In genomic region chr18:75378674-75379315, GRCh38 we compare ENCODE assay signal across 31 cellular contexts. TPM values are rescaled to one million over a fixed set of nuclear protein-coding genes. Genes with fewer than 3 reads are reported as not detected.
DNase-seq lines count a peak whose midpoint lies in the region; TF ChIP-seq lines count a peak whose summit lies in the region.
"Had no signal": no experiment of that assay in that cellular context is flagged by ENCODE, and none has a peak within 500 bp of the region (broad histone marks: within the 10 kb centered on the region; RNA-seq: fewer than 3 reads in every experiment).

No MANE protein-coding gene starts in this region.

- no peaks in the 10 kb centered on the region for H3K27me3 ChIP-seq in H7 (ENCODE audit: control insufficient read depth, insufficient read depth, low read length)
- peaks cover 0 to 8% (median 0%) of the 10 kb centered on the region in 3 experiments for H3K27me3 ChIP-seq in neuronal stem cell (ENCODE audit: control insufficient read depth in 3 of 3, insufficient read depth in 3 of 3, low read depth in 1 of 3, low read length in 3 of 3)
- H3K27me3 ChIP-seq: BLaER1 treated with 17β-estradiol and CSF1 and Interleukin-3, amounts not matched to agents 10 nM and 100 nM; SJSA1 had no signal

- no CpG with 5 or more reads among the region's 17 CpGs for WGBS in neuronal stem cell (ENCODE audit: extremely low coverage in 2 of 2, insufficient read length in 2 of 2, insufficient replicate concordance in 1 of 2), 2 donors

- H3K27ac ChIP-seq in neuronal stem cell (replicated peaks; ENCODE audit: low read length) (no peak overlapping the region), OCI-LY7 (ENCODE audit: low read depth, low read length, poor library complexity, severe bottlenecking) (no peak overlapping the region)
- H3K27ac ChIP-seq: A549; BLaER1 treated with 17β-estradiol and CSF1 and Interleukin-3, amounts not matched to agents 10 nM and 100 nM; GM23248; HL-60; KMS-11; PC-9; SJSA1 had no signal

- H4K20me1 ChIP-seq in OCI-LY7 (ENCODE audit: insufficient read depth, low read length), result no peaks in the 10 kb centered on the region
- H4K20me1 ChIP-seq: BLaER1 treated with 17β-estradiol and CSF1 and Interleukin-3, amounts not matched to agents 10 nM and 100 nM had no signal

- no peak overlapping the region for H4K8ac ChIP-seq in neuronal stem cell (ENCODE audit: low read depth, low read length)

- H2BK15ac ChIP-seq in neuronal stem cell (ENCODE audit: low read length), result no peak overlapping the region

- H2BK12ac ChIP-seq in neuronal stem cell (ENCODE audit: low read length), result no peak overlapping the region

- H3K14ac ChIP-seq in neuronal stem cell (ENCODE audit: low read length), result no peak overlapping the region

- no peak overlapping the region for H2BK5ac ChIP-seq in neuronal stem cell (ENCODE audit: low read length)

- H2AK5ac ChIP-seq in neuronal stem cell (ENCODE audit: low read depth, low read length), result no peak overlapping the region

- H4K91ac ChIP-seq in neuronal stem cell (ENCODE audit: low read depth, low read length, poor library complexity), result no peak overlapping the region

- H3K9me3 ChIP-seq in neuronal stem cell (replicated peaks in 1 of 2; ENCODE audit: control insufficient read depth in 2 of 2, insufficient read depth in 1 of 2, low read depth in 1 of 2, low read length in 2 of 2) (no peaks in the 10 kb centered on the region), OCI-LY7 (ENCODE audit: low read length) (no peaks in the 10 kb centered on the region)
- H3K9me3 ChIP-seq: A549; BLaER1 treated with 17β-estradiol and CSF1 and Interleukin-3, amounts not matched to agents 10 nM and 100 nM; HAP-1 had no signal

- peak overlapping the region; percentile 20 for H3K18ac ChIP-seq in neuronal stem cell (ENCODE audit: low read length)

- H3K4me2 ChIP-seq in neuronal stem cell (ENCODE audit: insufficient read depth, low read length, poor library complexity, severe bottlenecking) (no peak overlapping the region), OCI-LY7 (ENCODE audit: low read length) (no peak overlapping the region)
- H3K4me2 ChIP-seq: A549; BLaER1 treated with 17β-estradiol and CSF1 and Interleukin-3, amounts not matched to agents 10 nM and 100 nM; KMS-11; PC-9 had no signal

- POLR2A ChIA-PET in OCI-LY7 (lab: Charles Lee), result no interaction called here

- H3K4me1 ChIP-seq in neuronal stem cell (ENCODE audit: control insufficient read depth in 2 of 2, insufficient read depth in 1 of 2, low read depth in 1 of 2, low read length in 2 of 2) (peaks cover 0 to 7% of the 10 kb centered on the region in 2 donors), OCI-LY7 (ENCODE audit: insufficient read depth, low read length, poor library complexity, severe bottlenecking) (no peaks in the 10 kb centered on the region)
- H3K4me1 ChIP-seq: A549; BLaER1 treated with 17β-estradiol and CSF1 and Interleukin-3, amounts not matched to agents 10 nM and 100 nM; HAP-1 had no signal

- no peak overlapping the region for H3K23ac ChIP-seq in neuronal stem cell (ENCODE audit: low read depth, low read length, poor library complexity)

- H3K9me2 ChIP-seq in OCI-LY7 (ENCODE audit: insufficient read depth, low read length), result no peaks in the 10 kb centered on the region

- BruUV-seq in OCI-LY7 (replicated peaks; lab: Mats Ljungman, UMichigan), result no TSS peak

- H3K79me1 ChIP-seq in neuronal stem cell (ENCODE audit: low read depth, low read length), result no peaks in the 10 kb centered on the region

- no peak overlapping the region for H3K4me3 ChIP-seq in H7 (ENCODE audit: insufficient read depth, low read depth, low read length)
- no peak overlapping the region for H3K4me3 ChIP-seq in neuronal stem cell (ENCODE audit: low read length in 2 of 2)
- no peak overlapping the region for H3K4me3 ChIP-seq in OCI-LY7 (ENCODE audit: low read depth, low read length, poor library complexity, severe bottlenecking)
- H3K4me3 ChIP-seq: A549; BLaER1 treated with 17β-estradiol and CSF1 and Interleukin-3, amounts not matched to agents 10 nM and 100 nM; GM23248; HAP-1; PC-9; SJSA1 had no signal

- no peak overlapping the region for H2BK120ac ChIP-seq in neuronal stem cell (ENCODE audit: low read depth, low read length)

- H2AFZ ChIP-seq in neuronal stem cell (ENCODE audit: low read length), result no peak overlapping the region
- H2AFZ ChIP-seq in OCI-LY7 (ENCODE audit: low read length), result no peak overlapping the region
- H2AFZ ChIP-seq: GM23248, PC-9 had no signal

- H3K4ac ChIP-seq in neuronal stem cell (ENCODE audit: low read length), result no peak overlapping the region

- DNase-seq in H7, result peak; percentile 71
- peak; percentile 73 for DNase-seq in SK-N-DZ (ENCODE audit: low spot score)
- DNase-seq in islet precursor cell, result peak; percentile 46
- no peak for DNase-seq in neuronal stem cell (ENCODE audit: low spot score)
- DNase-seq in inferior parietal cortex (ENCODE audit: extremely low spot score), result no peak
- no peak for DNase-seq in stimulated activated naive CD4-positive, alpha-beta T cell treated with Interleukin-2 at 50 U/mL for 16 hours (lab: John Stamatoyannopoulos, UW)
- DNase-seq in OCI-LY7 (ENCODE audit: low spot score), result no peak
- DNase-seq in stimulated activated CD4-positive, alpha-beta T cell treated with anti-CD3 and anti-CD28 coated beads, Interleukin-2, amount 100 ng/mL, for 48 hours, result no peak
- DNase-seq: AML-193; CD4-positive, alpha-beta T cell; COR-L47; DMS53; MM.1S; NCI-H1694 treated with DMSO at 0.1 percent for 48 hours; NCI-H2227 treated with DMSO at 0.1 percent for 48 hours; NCI-H526 treated with DMSO at 0.1 percent for 48 hours; NK-92 treated with Interleukin-12 subunit alpha and Interleukin-12 subunit beta, amount 100 ng/mL, for 24 hours; PC-9 had no signal

- CTCF ChIA-PET in OCI-LY7 (lab: Charles Lee; ENCODE audit: unreplicated experiment), result no interaction called here

- H3K9ac ChIP-seq in neuronal stem cell (ENCODE audit: low read depth, low read length, poor library complexity), result no peak overlapping the region
- H3K9ac ChIP-seq: BLaER1 treated with 17β-estradiol and CSF1 and Interleukin-3, amounts not matched to agents 10 nM and 100 nM; GM23248; KMS-11 had no signal

- no peak for TF ChIP-seq CTCF in OCI-LY7 (conservative IDR thresholded peaks at IDR 0.05; ENCODE audit: low read length)

- intact Hi-C loops in OCI-LY7 (cut with micrococcal nuclease; ENCODE audit: unreplicated experiment), result no loop called here

- H3K79me2 ChIP-seq in OCI-LY7 (ENCODE audit: insufficient read depth, low read depth, low read length), result no peaks in the 10 kb centered on the region

- H3K36me3 ChIP-seq in H7 (replicated peaks; ENCODE audit: control insufficient read depth, insufficient read depth, low read length) (no peaks in the 10 kb centered on the region), neuronal stem cell (replicated peaks in 1 of 2; ENCODE audit: control insufficient read depth in 2 of 2, insufficient read depth in 2 of 2, low read length in 2 of 2) (no peaks in the 10 kb centered on the region), OCI-LY7 (ENCODE audit: insufficient read depth, low read length) (no peaks in the 10 kb centered on the region)
- H3K36me3 ChIP-seq: BLaER1 treated with 17β-estradiol and CSF1 and Interleukin-3, amounts not matched to agents 10 nM and 100 nM; HAP-1; SJSA1 had no signal

RNA-seq across cellular contexts. Expression of gene SMIM21, which starts 48.7 kb away (rescaled TPM):
- not detected in 2 replicates for total RNA-seq in H7 (2014; rRNA removed; shearing (Covaris generic))
- polyA plus RNA-seq in SK-N-DZ (2014; cell fraction: cytosol; rRNA removed), result not detected in 2 replicates
- polyA plus RNA-seq in SK-N-DZ (2014; cell fraction: nucleus; rRNA removed), result not detected in 2 replicates
- polyA plus RNA-seq in neuronal stem cell (2013, experiment 1 of 2), result not detected
- not detected for polyA plus RNA-seq in neuronal stem cell (2013, experiment 2 of 2)
- not detected in 2 replicates for total RNA-seq in OCI-LY7 (2014; rRNA removed; shearing (Covaris generic))
- total RNA-seq in OCI-LY7 (2022), result not detected in 2 replicates
- total RNA-seq: CD4-positive, alpha-beta T cell; Daoy; G401; GM23248; NCI-H460; PC-9; Right ventricle myocardium inferior; RPMI7951; SJSA1 had no signal
- polyA plus RNA-seq: A549, GM23248, IgD-negative memory B cell had no signal

Comparison
In these comparisons a context has a peak if more than half of its experiments do, and no peak if none do; other contexts are left out.
1. DNase-seq: peak in H7 (single experiment), SK-N-DZ (single experiment) and islet precursor cell (single experiment); none in neuronal stem cell (single experiment), inferior parietal cortex (single experiment), stimulated activated naive CD4-positive, alpha-beta T cell treated with Interleukin-2 at 50 U/mL for 16 hours (single experiment), OCI-LY7 (single experiment) and stimulated activated CD4-positive, alpha-beta T cell treated with anti-CD3 and anti-CD28 coated beads, Interleukin-2, amount 100 ng/mL, for 48 hours (0 of 2).